ENCODE assay signal across 2 cellular contexts in genomic region chr10:88961266-88961665, GRCh38.
TF ChIP-seq lines count a peak whose summit lies in the region.

No MANE protein-coding gene starts in this region.

TF ChIP-seq in IMR-90, 13 proteins besides CTCF, POLR2A, EP300 and RAD21:
- no peak for TF ChIP-seq CEBPB (IDR thresholded peaks at IDR 0.05; ENCODE audit: low read depth, low read length)
- TF ChIP-seq, protein P1, sequence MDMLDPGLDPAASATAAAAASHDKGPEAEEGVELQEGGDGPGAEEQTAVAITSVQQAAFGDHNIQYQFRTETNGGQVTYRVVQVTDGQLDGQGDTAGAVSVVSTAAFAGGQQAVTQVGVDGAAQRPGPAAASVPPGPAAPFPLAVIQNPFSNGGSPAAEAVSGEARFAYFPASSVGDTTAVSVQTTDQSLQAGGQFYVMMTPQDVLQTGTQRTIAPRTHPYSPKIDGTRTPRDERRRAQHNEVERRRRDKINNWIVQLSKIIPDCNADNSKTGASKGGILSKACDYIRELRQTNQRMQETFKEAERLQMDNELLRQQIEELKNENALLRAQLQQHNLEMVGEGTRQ (IDR thresholded peaks at IDR 0.05; ENCODE audit: low read depth, low read length): no peak
- TF ChIP-seq MAZ (IDR thresholded peaks at IDR 0.05; ENCODE audit: borderline replicate concordance, low read depth, low read length): no peak
- TF ChIP-seq SMC3 (IDR thresholded peaks at IDR 0.05; ENCODE audit: low read depth, low read length): no peak
- no peak for TF ChIP-seq ELK1 (IDR thresholded peaks at IDR 0.05; ENCODE audit: borderline replicate concordance, low read depth, low read length)
- TF ChIP-seq BHLHE40 (IDR thresholded peaks at IDR 0.05; ENCODE audit: low read depth, low read length): no peak
- no peak for TF ChIP-seq MXI1 (IDR thresholded peaks at IDR 0.05; ENCODE audit: borderline replicate concordance, low read depth, low read length)
- no peak for TF ChIP-seq CHD1 (IDR thresholded peaks at IDR 0.05; ENCODE audit: low read depth, low read length)
- TF ChIP-seq NFE2L2 (IDR thresholded peaks at IDR 0.05; ENCODE audit: low read depth, low read length): no peak
- no peak for TF ChIP-seq RFX5 (IDR thresholded peaks at IDR 0.05; ENCODE audit: low read depth, low read length)

TF ChIP-seq in neural cell, 6 proteins besides CTCF, POLR2A, EP300 and RAD21:
- TF ChIP-seq POLR2AphosphoS5 (IDR thresholded peaks at IDR 0.05): peak; percentile 51
- no peak for TF ChIP-seq SMC3 (conservative IDR thresholded peaks at IDR 0.05; ENCODE audit: poor library complexity)
- TF ChIP-seq, protein P2, sequence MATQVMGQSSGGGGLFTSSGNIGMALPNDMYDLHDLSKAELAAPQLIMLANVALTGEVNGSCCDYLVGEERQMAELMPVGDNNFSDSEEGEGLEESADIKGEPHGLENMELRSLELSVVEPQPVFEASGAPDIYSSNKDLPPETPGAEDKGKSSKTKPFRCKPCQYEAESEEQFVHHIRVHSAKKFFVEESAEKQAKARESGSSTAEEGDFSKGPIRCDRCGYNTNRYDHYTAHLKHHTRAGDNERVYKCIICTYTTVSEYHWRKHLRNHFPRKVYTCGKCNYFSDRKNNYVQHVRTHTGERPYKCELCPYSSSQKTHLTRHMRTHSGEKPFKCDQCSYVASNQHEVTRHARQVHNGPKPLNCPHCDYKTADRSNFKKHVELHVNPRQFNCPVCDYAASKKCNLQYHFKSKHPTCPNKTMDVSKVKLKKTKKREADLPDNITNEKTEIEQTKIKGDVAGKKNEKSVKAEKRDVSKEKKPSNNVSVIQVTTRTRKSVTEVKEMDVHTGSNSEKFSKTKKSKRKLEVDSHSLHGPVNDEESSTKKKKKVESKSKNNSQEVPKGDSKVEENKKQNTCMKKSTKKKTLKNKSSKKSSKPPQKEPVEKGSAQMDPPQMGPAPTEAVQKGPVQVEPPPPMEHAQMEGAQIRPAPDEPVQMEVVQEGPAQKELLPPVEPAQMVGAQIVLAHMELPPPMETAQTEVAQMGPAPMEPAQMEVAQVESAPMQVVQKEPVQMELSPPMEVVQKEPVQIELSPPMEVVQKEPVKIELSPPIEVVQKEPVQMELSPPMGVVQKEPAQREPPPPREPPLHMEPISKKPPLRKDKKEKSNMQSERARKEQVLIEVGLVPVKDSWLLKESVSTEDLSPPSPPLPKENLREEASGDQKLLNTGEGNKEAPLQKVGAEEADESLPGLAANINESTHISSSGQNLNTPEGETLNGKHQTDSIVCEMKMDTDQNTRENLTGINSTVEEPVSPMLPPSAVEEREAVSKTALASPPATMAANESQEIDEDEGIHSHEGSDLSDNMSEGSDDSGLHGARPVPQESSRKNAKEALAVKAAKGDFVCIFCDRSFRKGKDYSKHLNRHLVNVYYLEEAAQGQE (IDR thresholded peaks at IDR 0.05; ENCODE audit: borderline replicate concordance): no peak
- no peak for TF ChIP-seq EZH2 (IDR thresholded peaks at IDR 0.05; ENCODE audit: borderline replicate concordance, insufficient read depth, low read length, poor library complexity, severe bottlenecking)
